Comparison of ENCODE assay signal across 19 cellular contexts in genomic region chr20:3163099-3164042, GRCh38. TPM values are rescaled to one million over a fixed set of nuclear protein-coding genes. Genes with fewer than 3 reads are reported as not detected.
DNase-seq lines count a peak whose midpoint lies in the region; ATAC-seq and TF ChIP-seq lines count a peak whose summit lies in the region.
"Had no signal": no experiment of that assay in that cellular context is flagged by ENCODE, and none has a peak within 500 bp of the region (broad histone marks: within the 10 kb centered on the region; RNA-seq: fewer than 3 reads in every experiment).

No MANE protein-coding gene starts in this region.

- H3K27me3 ChIP-seq in gastrocnemius medialis: no peaks in the 10 kb centered on the region
- H3K27me3 ChIP-seq: breast epithelium had no signal

- in situ Hi-C loops in gastrocnemius medialis (cut with MboI; ENCODE audit: low sequenced_read_pairs in 4 of 4): no loop called here

- TF ChIP-seq CTCF in GM10266 (IDR thresholded peaks at IDR 0.05; ENCODE audit: control insufficient read depth, insufficient read depth, low read depth, missing control alignments) (no peak), gastrocnemius medialis (IDR thresholded peaks at IDR 0.05 in 4 of 5, conservative IDR thresholded peaks at IDR 0.05 in 1 of 5) (no peak)

- H3K36me3 ChIP-seq in gastrocnemius medialis: no peaks in the 10 kb centered on the region
- H3K36me3 ChIP-seq: breast epithelium, esophagus squamous epithelium, heart left ventricle, suprapubic skin had no signal

- ATAC-seq in gastrocnemius medialis (peak in 1 of 2 donors; percentile 13), HG03460 (IDR thresholded peaks at IDR 0.05; ENCODE audit: unreplicated experiment) (no peak), GM21786 (IDR thresholded peaks at IDR 0.05; ENCODE audit: unreplicated experiment) (no peak)
- ATAC-seq: heart left ventricle had no signal

- H3K27ac ChIP-seq in angular gyrus (ENCODE audit: low read depth, low read length) (peak overlapping the region; percentile 16), gastrocnemius medialis (peak overlapping the region; percentile 52 to 68 (median 61))
- H3K27ac ChIP-seq: breast epithelium, esophagus squamous epithelium, heart left ventricle, suprapubic skin had no signal

- H3K4me3 ChIP-seq in gastrocnemius medialis: no peak overlapping the region
- H3K4me3 ChIP-seq: esophagus squamous epithelium had no signal

- peak; percentile 14 for DNase-seq in GM10266 (ENCODE audit: extremely low spot score)
- peak; percentile 57 for DNase-seq in NCI-H2171 treated with DMSO at 0.1 percent for 48 hours (lab: John Stamatoyannopoulos, UW)
- DNase-seq in gastrocnemius medialis: peak; percentile 24 to 52
- DNase-seq in AG08396 (ENCODE audit: low spot score): no peak
- DNase-seq: activated CD4-positive, alpha-beta T cell treated with anti-CD3 and anti-CD28 coated beads for 48 hours; activated naive CD4-positive, alpha-beta T cell treated with anti-CD3 and anti-CD28 coated beads, Interleukin-2, amount 10 ng/mL, durations not matched to agents 7 days and 5 days; activated T-cell treated with anti-CD3 and anti-CD28 coated beads for 4 hours; CD4-positive, CD25-positive, alpha-beta regulatory T cell; esophagus squamous epithelium; KG1; NCI-H146; NK-92 treated with Interleukin-12 subunit alpha and Interleukin-12 subunit beta, amount 100 ng/mL, for 24 hours; stimulated activated CD4-positive, alpha-beta T cell treated with anti-CD3 and anti-CD28 coated beads, Interleukin-1b, Interleukin-23, amount 100 ng/mL, for 48 hours had no signal

- intact Hi-C loops in gastrocnemius medialis (cut with DNase I; ENCODE audit: low total_unique reads): no loop called here

- peaks cover 12 to 14% of the 10 kb centered on the region in 2 donors for H3K4me1 ChIP-seq in gastrocnemius medialis

- no peaks in the 10 kb centered on the region for H3K9me3 ChIP-seq in gastrocnemius medialis
- H3K9me3 ChIP-seq: breast epithelium, esophagus squamous epithelium, heart left ventricle, suprapubic skin had no signal

- no peak for TF ChIP-seq POLR2A in gastrocnemius medialis (IDR thresholded peaks at IDR 0.05)

RNA-seq across cellular contexts. Expression of gene FASTKD5, which starts 3.7 kb away (rescaled TPM):
- 10 to 100 TPM; 38.8 to 58.7 (median 49.3) TPM for total RNA-seq in gastrocnemius medialis

RNA-seq across cellular contexts. Expression of gene UBOX5, which starts 3.7 kb away (rescaled TPM):
- total RNA-seq in gastrocnemius medialis: 10 to 100 TPM; 14.6 to 17.1 (median 15.5) TPM

RNA-seq across cellular contexts. Expression of gene LZTS3, which starts 10.0 kb away (rescaled TPM):
- 10 to 100 TPM; 15.3 to 33.4 (median 18.9) TPM for total RNA-seq in gastrocnemius medialis

RNA-seq across cellular contexts. Expression of gene DDRGK1, which starts 41.1 kb away (rescaled TPM):
- total RNA-seq in gastrocnemius medialis: 10 to 100 TPM; 55.2 to 75.7 (median 64.7) TPM

RNA-seq across cellular contexts. Expression of gene ITPA, which starts 45.9 kb away (rescaled TPM):
- total RNA-seq in gastrocnemius medialis: 10 to 100 TPM; 27.2 to 59.5 (median 34.0) TPM
